In the genomic region with DNA sequence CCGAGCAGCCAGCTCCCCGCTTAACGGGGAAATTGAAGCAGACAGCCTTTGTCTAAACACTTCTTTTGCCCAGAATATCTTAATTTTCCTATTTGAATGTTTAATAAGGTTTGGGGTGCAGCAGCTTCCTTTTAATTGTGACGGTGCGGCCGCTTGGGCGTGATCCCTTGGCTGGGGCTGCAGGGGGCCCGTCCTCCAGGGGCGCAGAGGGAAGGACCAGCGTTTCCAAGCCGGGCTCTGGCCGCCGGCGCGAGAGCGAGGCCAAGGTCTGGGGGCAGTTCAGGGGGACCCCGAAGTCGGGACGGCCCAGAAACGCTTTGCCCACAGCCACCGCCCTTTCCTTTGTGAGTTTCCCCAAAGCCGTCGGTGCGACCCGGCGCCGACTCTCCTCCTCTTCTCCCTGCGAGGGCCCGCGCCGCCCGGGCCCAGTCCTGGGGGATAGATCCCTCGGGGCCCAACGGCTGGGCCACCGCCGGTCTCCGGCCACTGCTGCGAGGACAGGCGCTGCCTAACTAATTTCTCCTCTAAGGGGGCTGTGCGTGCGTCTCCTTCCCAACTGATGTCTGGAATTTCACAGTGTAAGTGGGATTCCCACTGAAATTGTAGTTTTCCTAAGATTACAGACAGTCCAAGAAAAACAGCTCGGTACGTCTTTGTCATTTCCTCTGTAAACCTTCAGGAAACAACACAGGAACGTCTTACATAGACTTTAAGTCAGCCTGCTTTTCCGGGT, we compare ENCODE assay signal across 12 cellular contexts.
DNase-seq lines count a peak whose midpoint lies in the region; ATAC-seq and TF ChIP-seq lines count a peak whose summit lies in the region.
"Had no signal": no experiment of that assay in that cellular context is flagged by ENCODE, and none has a peak within 500 bp of the region (broad histone marks: within the 10 kb centered on the region; RNA-seq: fewer than 3 reads in every experiment).

No MANE protein-coding gene starts in this region.

- H3K27me3 Mint-ChIP-seq in effector memory CD8-positive, alpha-beta T cell: peaks cover 72 to 86% of the 10 kb centered on the region in 2 donors

- H3K36me3 Mint-ChIP-seq in effector memory CD8-positive, alpha-beta T cell (ENCODE audit: insufficient read depth): no peaks in the 10 kb centered on the region

- TF ChIP-seq CTCF in left ventricle myocardium inferior (IDR thresholded peaks at IDR 0.05; ENCODE audit: borderline replicate concordance) (no peak), cardiac fibroblast (IDR thresholded peaks at IDR 0.05; ENCODE audit: low read depth, low read length) (no peak), thoracic aorta (IDR thresholded peaks at IDR 0.05) (no peak)

- H3K9me3 Mint-ChIP-seq in effector memory CD8-positive, alpha-beta T cell: no peaks in the 10 kb centered on the region

- intact Hi-C loops in left ventricle myocardium inferior (cut with micrococcal nuclease): no loop called here
- intact Hi-C loops in Right ventricle myocardium inferior (cut with DNase I): no loop called here

- H3K9me3 ChIP-seq in left ventricle myocardium inferior (replicated peaks): no peaks in the 10 kb centered on the region
- no peaks in the 10 kb centered on the region for H3K9me3 ChIP-seq in thoracic aorta

- H3K4me1 Mint-ChIP-seq in effector memory CD8-positive, alpha-beta T cell (ENCODE audit: low read depth in 2 of 2): peaks cover 0 to 2% of the 10 kb centered on the region in 2 donors

- no peak overlapping the region for H3K27ac ChIP-seq in left ventricle myocardium inferior (replicated peaks)
- H3K27ac ChIP-seq in thoracic aorta: no peak overlapping the region
- H3K27ac ChIP-seq: C4-2B had no signal

- H3K36me3 ChIP-seq in left ventricle myocardium inferior: no peaks in the 10 kb centered on the region
- H3K36me3 ChIP-seq in thoracic aorta: no peaks in the 10 kb centered on the region

- H3K4me1 ChIP-seq in left ventricle myocardium inferior: peaks cover 25% of the 10 kb centered on the region
- peaks cover 8 to 17% of the 10 kb centered on the region in 2 donors for H3K4me1 ChIP-seq in thoracic aorta (ENCODE audit: control insufficient read depth in 1 of 2, low read depth in 2 of 2)

- H3K27me3 ChIP-seq in left ventricle myocardium inferior (ENCODE audit: low read depth): peaks cover 100% of the 10 kb centered on the region
- peaks cover 31% of the 10 kb centered on the region for H3K27me3 ChIP-seq in thoracic aorta (replicated peaks; ENCODE audit: insufficient read depth)

- H3K27ac Mint-ChIP-seq in effector memory CD8-positive, alpha-beta T cell: no peak overlapping the region

- ATAC-seq in Right ventricle myocardium inferior (no peak), thoracic aorta (ENCODE audit: insufficient number of reproducible peaks, low FRiP score, low read depth) (no peak), GM19463 (IDR thresholded peaks at IDR 0.05; ENCODE audit: unreplicated experiment) (no peak)
- no peak for ATAC-seq in effector memory CD8-positive, alpha-beta T cell (replicated peaks)

- H3K4me3 Mint-ChIP-seq in effector memory CD8-positive, alpha-beta T cell: peak overlapping the region in 1 of 2 donors; percentile 48

- peak overlapping the region; percentile 46 for H3K4me3 ChIP-seq in left ventricle myocardium inferior
- H3K4me3 ChIP-seq in cardiac fibroblast (replicated peaks in 1 of 2; ENCODE audit: low read depth in 2 of 2, low read length in 2 of 2): no peak overlapping the region
- peak overlapping the region; percentile 40 for H3K4me3 ChIP-seq in thoracic aorta
- H3K4me3 ChIP-seq: lung had no signal

- DNase-seq in left ventricle myocardium inferior (no peak), Right ventricle myocardium inferior (ENCODE audit: missing footprints) (no peak), cardiac fibroblast (ENCODE audit: low read depth in 2 of 2) (peak; percentile 5 to 34), left kidney (ENCODE audit: low read depth, low spot score) (peak; percentile 41), thoracic aorta (ENCODE audit: low spot score) (no peak), T-helper 9 cell (no peak)
- DNase-seq in effector memory CD8-positive, alpha-beta T cell: no peak
- DNase-seq: activated gamma-delta T cell, NCI-H2029 treated with DMSO at 0.1 percent for 48 hours had no signal

Comparison
In these comparisons a context has a peak if more than half of its experiments do, and no peak if none do; other contexts are left out.
1. DNase-seq: peak in cardiac fibroblast (2 of 2) and left kidney (single experiment); none in left ventricle myocardium inferior (single experiment), Right ventricle myocardium inferior (single experiment), thoracic aorta (single experiment), effector memory CD8-positive, alpha-beta T cell (0 of 3) and T-helper 9 cell (single experiment).
2. H3K4me3 ChIP-seq: peak in left ventricle myocardium inferior (single experiment) and thoracic aorta (single experiment); none in cardiac fibroblast (0 of 2).